In genomic region chr15:84778194-84778593, GRCh38 we compare ENCODE assay signal across 1 cellular context.
TF ChIP-seq lines count a peak whose summit lies in the region.

No MANE protein-coding gene starts in this region.

TF ChIP-seq in WTC11, 78 proteins besides CTCF, POLR2A, EP300 and RAD21 (continued from another document):
- TF ChIP-seq ESRRA (CRISPR knock-in tag; IDR thresholded peaks at IDR 0.05; ENCODE audit: borderline replicate concordance) (no peak), ZNF263 (CRISPR knock-in tag; IDR thresholded peaks at IDR 0.05; ENCODE audit: low read depth) (no peak), FOXK1 (CRISPR knock-in tag; IDR thresholded peaks at IDR 0.05) (no peak), CREB1 (CRISPR knock-in tag; IDR thresholded peaks at IDR 0.05) (no peak), TCF7 (CRISPR knock-in tag; IDR thresholded peaks at IDR 0.05; ENCODE audit: low read depth) (no peak), ZBTB21 (CRISPR knock-in tag; IDR thresholded peaks at IDR 0.05; ENCODE audit: borderline replicate concordance) (no peak), OVOL2 (CRISPR knock-in tag; IDR thresholded peaks at IDR 0.05; ENCODE audit: borderline replicate concordance) (no peak), EMX1 (CRISPR knock-in tag; IDR thresholded peaks at IDR 0.05) (no peak), NR2C2 (CRISPR knock-in tag; IDR thresholded peaks at IDR 0.05) (no peak), ZNF138 (CRISPR knock-in tag; conservative IDR thresholded peaks at IDR 0.05) (no peak), USF2 (CRISPR knock-in tag; IDR thresholded peaks at IDR 0.05) (no peak), TEAD4 (CRISPR knock-in tag; IDR thresholded peaks at IDR 0.05) (no peak)
- TF ChIP-seq, protein P1, sequence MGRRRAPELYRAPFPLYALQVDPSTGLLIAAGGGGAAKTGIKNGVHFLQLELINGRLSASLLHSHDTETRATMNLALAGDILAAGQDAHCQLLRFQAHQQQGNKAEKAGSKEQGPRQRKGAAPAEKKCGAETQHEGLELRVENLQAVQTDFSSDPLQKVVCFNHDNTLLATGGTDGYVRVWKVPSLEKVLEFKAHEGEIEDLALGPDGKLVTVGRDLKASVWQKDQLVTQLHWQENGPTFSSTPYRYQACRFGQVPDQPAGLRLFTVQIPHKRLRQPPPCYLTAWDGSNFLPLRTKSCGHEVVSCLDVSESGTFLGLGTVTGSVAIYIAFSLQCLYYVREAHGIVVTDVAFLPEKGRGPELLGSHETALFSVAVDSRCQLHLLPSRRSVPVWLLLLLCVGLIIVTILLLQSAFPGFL (CRISPR knock-in tag; IDR thresholded peaks at IDR 0.05; ENCODE audit: borderline replicate concordance) = no peak
- TF ChIP-seq, protein P2, sequence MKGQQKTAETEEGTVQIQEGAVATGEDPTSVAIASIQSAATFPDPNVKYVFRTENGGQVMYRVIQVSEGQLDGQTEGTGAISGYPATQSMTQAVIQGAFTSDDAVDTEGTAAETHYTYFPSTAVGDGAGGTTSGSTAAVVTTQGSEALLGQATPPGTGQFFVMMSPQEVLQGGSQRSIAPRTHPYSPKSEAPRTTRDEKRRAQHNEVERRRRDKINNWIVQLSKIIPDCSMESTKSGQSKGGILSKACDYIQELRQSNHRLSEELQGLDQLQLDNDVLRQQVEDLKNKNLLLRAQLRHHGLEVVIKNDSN (CRISPR knock-in tag; IDR thresholded peaks at IDR 0.05) = no peak
- TF ChIP-seq, protein P3, sequence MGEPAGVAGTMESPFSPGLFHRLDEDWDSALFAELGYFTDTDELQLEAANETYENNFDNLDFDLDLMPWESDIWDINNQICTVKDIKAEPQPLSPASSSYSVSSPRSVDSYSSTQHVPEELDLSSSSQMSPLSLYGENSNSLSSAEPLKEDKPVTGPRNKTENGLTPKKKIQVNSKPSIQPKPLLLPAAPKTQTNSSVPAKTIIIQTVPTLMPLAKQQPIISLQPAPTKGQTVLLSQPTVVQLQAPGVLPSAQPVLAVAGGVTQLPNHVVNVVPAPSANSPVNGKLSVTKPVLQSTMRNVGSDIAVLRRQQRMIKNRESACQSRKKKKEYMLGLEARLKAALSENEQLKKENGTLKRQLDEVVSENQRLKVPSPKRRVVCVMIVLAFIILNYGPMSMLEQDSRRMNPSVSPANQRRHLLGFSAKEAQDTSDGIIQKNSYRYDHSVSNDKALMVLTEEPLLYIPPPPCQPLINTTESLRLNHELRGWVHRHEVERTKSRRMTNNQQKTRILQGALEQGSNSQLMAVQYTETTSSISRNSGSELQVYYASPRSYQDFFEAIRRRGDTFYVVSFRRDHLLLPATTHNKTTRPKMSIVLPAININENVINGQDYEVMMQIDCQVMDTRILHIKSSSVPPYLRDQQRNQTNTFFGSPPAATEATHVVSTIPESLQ (CRISPR knock-in tag; IDR thresholded peaks at IDR 0.05) = no peak
- TF ChIP-seq, protein P4, sequence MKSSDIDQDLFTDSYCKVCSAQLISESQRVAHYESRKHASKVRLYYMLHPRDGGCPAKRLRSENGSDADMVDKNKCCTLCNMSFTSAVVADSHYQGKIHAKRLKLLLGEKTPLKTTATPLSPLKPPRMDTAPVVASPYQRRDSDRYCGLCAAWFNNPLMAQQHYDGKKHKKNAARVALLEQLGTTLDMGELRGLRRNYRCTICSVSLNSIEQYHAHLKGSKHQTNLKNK (CRISPR knock-in tag; IDR thresholded peaks at IDR 0.05) = no peak
